In the genomic region with DNA sequence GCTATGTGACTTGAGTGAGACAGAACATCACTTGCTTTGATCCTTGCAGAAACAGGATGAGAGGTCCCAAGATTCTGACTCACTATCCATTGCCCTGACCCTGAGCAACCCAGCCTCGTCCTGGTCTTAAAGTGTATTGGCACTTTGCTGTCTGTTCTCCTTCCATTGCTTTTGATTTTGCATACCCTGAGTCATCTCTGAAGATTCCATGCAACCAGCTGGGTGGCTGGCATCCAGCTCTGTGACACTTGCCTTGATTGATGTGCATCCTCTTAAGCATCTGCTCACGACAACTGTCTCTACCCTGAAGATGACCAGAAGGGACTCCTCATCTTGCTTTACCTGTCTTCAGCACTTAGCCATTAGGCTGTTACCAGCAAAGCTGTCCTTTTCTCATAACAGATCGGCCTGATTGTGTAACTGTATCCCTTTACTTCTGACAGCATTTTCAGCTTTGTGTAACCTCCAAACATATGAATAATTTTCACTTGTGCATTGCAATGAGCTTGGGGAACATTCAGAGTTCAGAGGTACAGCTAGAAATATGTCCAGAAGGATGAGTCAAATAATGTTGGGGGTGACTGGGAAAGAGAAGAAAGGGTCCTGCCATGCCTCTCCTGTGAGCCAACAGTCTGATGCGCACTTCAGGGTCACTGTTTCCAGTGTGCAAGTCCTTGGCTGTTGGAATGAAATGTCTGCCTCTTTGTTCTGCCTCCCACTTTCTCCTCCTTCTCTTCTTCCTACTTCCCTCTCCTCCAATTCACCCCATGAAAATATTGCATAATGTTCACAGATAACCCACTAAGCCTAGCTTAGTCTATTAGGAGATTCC, we compare ENCODE assay signal across 15 cellular contexts.
DNase-seq lines count a peak whose midpoint lies in the region; ATAC-seq and TF ChIP-seq lines count a peak whose summit lies in the region.
"Had no signal": no experiment of that assay in that cellular context is flagged by ENCODE, and none has a peak within 500 bp of the region (broad histone marks: within the 10 kb centered on the region; RNA-seq: fewer than 3 reads in every experiment).

No MANE protein-coding gene starts in this region.

- POLR2A ChIA-PET in AG04450 (lab: Yijun Ruan, JAX): interaction anchor here (0.9 kb wide), 1 partner anchor 67 kb away, joined by 3 read pairs; no protein-coding TSS in a partner anchor
- POLR2A ChIA-PET in activated CD4-positive, alpha-beta memory T cell treated with anti-CD3 and anti-CD28 coated beads for 36 hours (lab: Charles Lee): no interaction called here

- H3K4me3 Mint-ChIP-seq in activated CD4-positive, alpha-beta memory T cell treated with anti-CD3 and anti-CD28 coated beads for 36 hours: no peak overlapping the region
- H3K4me3 Mint-ChIP-seq: activated naive CD8-positive, alpha-beta T cell; stimulated activated naive CD8-positive, alpha-beta T cell treated with anti-CD3 and anti-CD28 coated beads, Interleukin-15, Interleukin-2, amounts not matched to agents 100 ng/mL and 50 ng/mL, for 24 hours had no signal

- no peak for TF ChIP-seq CTCF in AG04450 (IDR thresholded peaks at IDR 0.05; ENCODE audit: low read depth, low read length)
- TF ChIP-seq CTCF in choroid plexus epithelial cell (conservative IDR thresholded peaks at IDR 0.05; ENCODE audit: low read depth, low read length): no peak
- no peak for TF ChIP-seq CTCF in mucosa of descending colon (IDR thresholded peaks at IDR 0.05)

- ATAC-seq in mucosa of descending colon (peak; percentile 16), HG02798 (IDR thresholded peaks at IDR 0.05; ENCODE audit: poor library complexity, unreplicated experiment) (no peak), HG03342 (IDR thresholded peaks at IDR 0.05; ENCODE audit: unreplicated experiment) (no peak)

- H3K9me3 ChIP-seq in AG04450 (ENCODE audit: control insufficient read depth, insufficient read depth, low read length) (no peaks in the 10 kb centered on the region), mucosa of descending colon (no peaks in the 10 kb centered on the region)

- peak overlapping the region; percentile 82 for H3K27ac ChIP-seq in AG04450 (ENCODE audit: low read depth, low read length)
- H3K27ac ChIP-seq: C4-2B had no signal

- no peaks in the 10 kb centered on the region for H3K4me1 Mint-ChIP-seq in activated CD4-positive, alpha-beta memory T cell treated with anti-CD3 and anti-CD28 coated beads for 36 hours (ENCODE audit: low read depth)

- H3K4me3 ChIP-seq in AG04450 (ENCODE audit: low read depth, low read length): peak overlapping the region; percentile 31; the same call in 1 of the 2 replicates
- H3K4me3 ChIP-seq in choroid plexus epithelial cell (ENCODE audit: low read depth, low read length): no peak overlapping the region
- H3K4me3 ChIP-seq in mucosa of descending colon: no peak overlapping the region

- H3K27ac Mint-ChIP-seq in activated CD4-positive, alpha-beta memory T cell treated with anti-CD3 and anti-CD28 coated beads for 36 hours: no peak overlapping the region
- H3K27ac Mint-ChIP-seq: activated naive CD8-positive, alpha-beta T cell; stimulated activated naive CD8-positive, alpha-beta T cell treated with anti-CD3 and anti-CD28 coated beads, Interleukin-15, Interleukin-2, amounts not matched to agents 100 ng/mL and 50 ng/mL, for 24 hours had no signal

- H3K9me3 Mint-ChIP-seq in activated CD4-positive, alpha-beta memory T cell treated with anti-CD3 and anti-CD28 coated beads for 36 hours: peaks cover 4% of the 10 kb centered on the region

- H3K36me3 ChIP-seq in mucosa of descending colon (ENCODE audit: low read depth): no peaks in the 10 kb centered on the region

- no peaks in the 10 kb centered on the region for H3K4me1 ChIP-seq in mucosa of descending colon (ENCODE audit: low read depth)

- intact Hi-C loops in mucosa of descending colon (cut with DNase I, micrococcal nuclease): no loop called here
- intact Hi-C loops in activated CD4-positive, alpha-beta memory T cell treated with anti-CD3 and anti-CD28 coated beads for 36 hours (cut with micrococcal nuclease): no loop called here

- peak; percentile 76 for DNase-seq in AG04450 (ENCODE audit: low read depth, low spot score)
- DNase-seq in LHCN-M2 (ENCODE audit: low read depth): peak; percentile 97
- DNase-seq in choroid plexus epithelial cell (ENCODE audit: low read depth): peak; percentile 92
- DNase-seq in mucosa of descending colon: no peak
- no peak for DNase-seq in NCI-H2081 treated with DMSO at 0.1 percent for 48 hours (lab: John Stamatoyannopoulos, UW)
- no peak for DNase-seq in activated CD4-positive, alpha-beta memory T cell treated with anti-CD3 and anti-CD28 coated beads for 36 hours
- DNase-seq: kidney; NCI-H1105; occipital lobe; stimulated activated CD4-positive, alpha-beta T cell treated with anti-CD3 and anti-CD28 coated beads, Interleukin-2, amount 100 ng/mL, for 24 hours had no signal

- H3K36me3 Mint-ChIP-seq in activated CD4-positive, alpha-beta memory T cell treated with anti-CD3 and anti-CD28 coated beads for 36 hours: no peaks in the 10 kb centered on the region
- H3K36me3 Mint-ChIP-seq: activated naive CD8-positive, alpha-beta T cell had no signal

- CTCF ChIA-PET in AG04450 (lab: Charles Lee): interaction anchor here (1.0 kb wide), 1 partner anchor 10 kb away, joined by 3 read pairs; no protein-coding TSS in a partner anchor
- CTCF ChIA-PET in activated CD4-positive, alpha-beta memory T cell treated with anti-CD3 and anti-CD28 coated beads for 36 hours (lab: Charles Lee): no interaction called here

- no peaks in the 10 kb centered on the region for H3K27me3 ChIP-seq in AG04450 (ENCODE audit: control insufficient read depth, insufficient read depth, low read length)

- H3K27me3 Mint-ChIP-seq in activated CD4-positive, alpha-beta memory T cell treated with anti-CD3 and anti-CD28 coated beads for 36 hours: peaks cover 17% of the 10 kb centered on the region

Comparison
In these comparisons a context has a peak if more than half of its experiments do, and no peak if none do; other contexts are left out.
1. DNase-seq: peak in AG04450 (single experiment), LHCN-M2 (single experiment) and choroid plexus epithelial cell (single experiment); none in mucosa of descending colon (0 of 3), NCI-H2081 treated with DMSO at 0.1 percent for 48 hours (single experiment) and activated CD4-positive, alpha-beta memory T cell treated with anti-CD3 and anti-CD28 coated beads for 36 hours (single experiment).